In the genomic region with DNA sequence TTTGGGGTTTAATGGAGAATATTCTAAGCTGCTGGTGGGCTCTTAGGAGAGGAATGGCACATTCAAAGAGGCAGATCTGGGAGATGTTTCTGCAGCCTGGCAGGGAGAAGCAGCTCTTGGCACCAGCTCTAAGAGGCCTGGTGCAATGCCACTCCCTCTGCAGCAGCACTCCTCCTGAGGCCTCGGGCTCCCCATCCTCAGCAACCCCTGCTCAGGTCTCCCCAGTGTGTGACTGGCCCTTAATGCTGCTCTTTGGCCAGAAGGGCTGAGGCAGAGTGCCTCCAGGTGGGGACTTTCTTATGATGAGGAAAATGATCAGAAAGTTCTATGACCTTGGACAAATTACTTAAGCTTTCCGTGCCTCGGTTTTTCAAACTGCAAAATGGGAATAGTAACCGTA, we compare ENCODE assay signal across 17 cellular contexts. TPM values are rescaled to one million over a fixed set of nuclear protein-coding genes. Genes with fewer than 3 reads are reported as not detected.
"Had no signal": no experiment of that assay in that cellular context is flagged by ENCODE, and none has a peak within 500 bp of the region (broad histone marks: within the 10 kb centered on the region; RNA-seq: fewer than 3 reads in every experiment).

No MANE protein-coding gene starts in this region.

- H3K27me3 ChIP-seq: ovary, upper lobe of left lung had no signal

- H3K27ac Mint-ChIP-seq: activated CD4-positive, alpha-beta memory T cell treated with anti-CD3 and anti-CD28 coated beads, Interleukin-2, amount 10 ng/mL, durations not matched to agents 7 days and 5 days; WTC11 had no signal

- H3K36me3 Mint-ChIP-seq: activated naive CD4-positive, alpha-beta T cell treated with anti-CD3 and anti-CD28 coated beads, Interleukin-2, amount 50 U/mL, for 24 hours; brain; WTC11 had no signal

- H3K36me3 ChIP-seq: ovary, upper lobe of left lung had no signal

- ATAC-seq: left colon had no signal

- H3K27ac ChIP-seq: ovary had no signal

- DNase-seq: activated CD4-positive, alpha-beta memory T cell treated with anti-CD3 and anti-CD28 coated beads, Interleukin-2, amount 10 ng/mL, durations not matched to agents 7 days and 5 days; activated CD4-positive, alpha-beta T cell treated with anti-CD3 and anti-CD28 coated beads for 4 hours; activated effector memory CD4-positive, alpha-beta T cell treated with anti-CD3 and anti-CD28 coated beads, Interleukin-2, amount 50 U/mL, for 16 hours; activated T-cell treated with anti-CD3 and anti-CD28 coated beads, Interleukin-2, amount 50 U/mL, for 24 hours; cerebellar nuclear complex; left colon; midbrain; ovary; stimulated activated CD4-positive, alpha-beta T cell treated with anti-CD3 and anti-CD28 coated beads, Interleukin-2, amount 100 ng/mL, for 48 hours; stimulated activated naive CD4-positive, alpha-beta T cell; upper lobe of left lung had no signal

- H3K4me3 ChIP-seq: ovary, upper lobe of left lung had no signal

- H3K9me3 ChIP-seq: ovary, upper lobe of left lung had no signal

- H3K27me3 Mint-ChIP-seq: activated naive CD4-positive, alpha-beta T cell treated with anti-CD3 and anti-CD28 coated beads, Interleukin-2, amount 50 U/mL, for 24 hours; activated T-cell treated with anti-CD3 and anti-CD28 coated beads, Interleukin-2, amount 50 U/mL, for 24 hours; brain had no signal

- FAIRE-seq: endometrium, islet of Langerhans had no signal

RNA-seq across cellular contexts. Expression of a gene that starts 55.5 kb away (rescaled TPM):
- total RNA-seq: activated CD4-positive, alpha-beta memory T cell treated with anti-CD3 and anti-CD28 coated beads, Interleukin-2, amount 10 ng/mL, durations not matched to agents 7 days and 5 days; lung microvascular endothelial cell; ovary; WTC11 had no signal
- polyA plus RNA-seq: ovary had no signal
